ENCODE assay signal across 1 cellular context in the genomic region with DNA sequence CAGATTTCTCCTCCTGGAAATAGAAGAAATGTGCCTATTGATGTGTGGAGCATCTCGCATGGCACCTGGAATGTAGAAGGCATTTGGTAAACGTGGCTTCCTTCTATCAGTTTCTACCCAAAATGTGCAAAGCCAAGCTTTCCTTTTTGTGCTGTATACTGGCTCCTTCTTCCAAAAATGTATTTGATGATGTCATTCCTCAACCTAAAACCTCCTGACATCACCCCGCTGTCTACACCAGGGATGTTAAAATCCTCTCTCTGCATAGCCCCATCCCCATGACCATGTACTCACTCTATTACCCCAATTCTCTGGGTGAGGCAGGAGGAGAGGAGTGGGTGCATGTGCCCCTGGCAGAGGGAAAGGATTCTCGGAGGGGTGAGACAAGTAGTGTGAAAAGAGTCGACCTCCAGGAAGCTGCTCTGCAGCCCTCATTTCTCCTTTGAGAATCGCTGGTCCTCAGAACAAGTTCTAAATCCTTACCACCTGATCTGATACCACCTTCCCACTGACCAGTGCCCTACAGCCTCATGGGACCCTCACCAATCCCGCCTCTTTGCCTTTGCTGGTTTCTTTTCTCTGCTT.
TF ChIP-seq lines count a peak whose summit lies in the region.

No MANE protein-coding gene starts in this region.

TF ChIP-seq in HEK293, 187 proteins besides CTCF, POLR2A, EP300 and RAD21:
- TF ChIP-seq ATF2 (tag by site-specific recombination; IDR thresholded peaks at IDR 0.05; ENCODE audit: low read depth) (peak; percentile 87), ZNF140 (tag by site-specific recombination; IDR thresholded peaks at IDR 0.05) (no peak), ZNF585B (tag by site-specific recombination; IDR thresholded peaks at IDR 0.05) (no peak), YY2 (tag by site-specific recombination; IDR thresholded peaks at IDR 0.05) (no peak), ZNF629 (tag by site-specific recombination; IDR thresholded peaks at IDR 0.05) (peak; percentile 51; the same call in 1 of the 2 replicates), HIC1 (tag by site-specific recombination; IDR thresholded peaks at IDR 0.05) (no peak), ZSCAN16 (tag by site-specific recombination; IDR thresholded peaks at IDR 0.05) (no peak), EGR2 (tag by site-specific recombination; IDR thresholded peaks at IDR 0.05; ENCODE audit: low read depth) (no peak)
